30 cellular contexts compared by ENCODE assay signal in genomic region chr15:97706059-97706458, GRCh38.
"Had no signal": no experiment of that assay in that cellular context is flagged by ENCODE, and none has a peak within 500 bp of the region (broad histone marks: within the 10 kb centered on the region; RNA-seq: fewer than 3 reads in every experiment).

No MANE protein-coding gene starts in this region.

- H3K27ac ChIP-seq: adrenal gland, breast epithelium, cardiac muscle cell, coronary artery, dorsolateral prefrontal cortex had no signal

- H3K27me3 ChIP-seq: adrenal gland, breast epithelium, cardiac muscle cell had no signal

- H3K9me3 ChIP-seq: adrenal gland, breast epithelium had no signal

- H3K4me1 ChIP-seq: adrenal gland, breast epithelium had no signal

- ATAC-seq: activated CD4-positive, alpha-beta T cell treated with anti-CD3 and anti-CD28 coated beads for 36 hours; activated CD8-positive, alpha-beta memory T cell treated with anti-CD3 and anti-CD28 coated beads, Interleukin-2, amount 10 ng/mL, durations not matched to agents 7 days and 5 days; activated CD8-positive, alpha-beta T cell treated with anti-CD3 and anti-CD28 coated beads, Interleukin-2, amount 10 ng/mL, durations not matched to agents 7 days and 5 days; activated naive CD8-positive, alpha-beta T cell treated with anti-CD3 and anti-CD28 coated beads, Interleukin-2, amount 50 U/mL, for 24 hours; esophagus mucosa had no signal

- H3K36me3 ChIP-seq: adrenal gland, breast epithelium, cardiac muscle cell had no signal

- DNase-seq: activated CD4-positive, alpha-beta memory T cell treated with anti-CD3 and anti-CD28 coated beads for 36 hours; activated CD4-positive, alpha-beta T cell treated with anti-CD3 and anti-CD28 coated beads for 36 hours; activated CD4-positive, alpha-beta T cell treated with anti-CD3 and anti-CD28 coated beads, Interleukin-2, amount 10 ng/mL, durations not matched to agents 24 days and 14 days; activated CD4-positive, CD25-positive, alpha-beta regulatory T cell; activated CD4-positive, CD25-positive, alpha-beta regulatory T cell treated with anti-CD3 and anti-CD28 coated beads, Interleukin-2, amount 50 U/mL, for 72 hours; activated CD8-positive, alpha-beta memory T cell treated with anti-CD3 and anti-CD28 coated beads, Interleukin-2, amount 10 ng/mL, durations not matched to agents 7 days and 5 days; activated CD8-positive, alpha-beta memory T cell treated with anti-CD3 and anti-CD28 coated beads, Interleukin-2, amount 50 U/mL, for 4 hours; activated CD8-positive, alpha-beta T cell treated with anti-CD3 and anti-CD28 coated beads, Interleukin-2, amount 10 ng/mL, durations not matched to agents 7 days and 5 days; activated effector memory CD4-positive, alpha-beta T cell treated with anti-CD3 and anti-CD28 coated beads, Interleukin-2, amount 50 U/mL, for 16 hours; activated naive CD4-positive, alpha-beta T cell treated with anti-CD3 and anti-CD28 coated beads for 36 hours; activated naive CD8-positive, alpha-beta T cell treated with anti-CD3 and anti-CD28 coated beads for 36 hours; activated naive CD8-positive, alpha-beta T cell treated with anti-CD3 and anti-CD28 coated beads, Interleukin-2, amount 50 U/mL, for 24 hours; activated T-cell treated with anti-CD3 and anti-CD28 coated beads, Interleukin-2, amount 50 U/mL, for 1 hour; activated T-cell treated with anti-CD3 and anti-CD28 coated beads, Interleukin-2, amount 50 U/mL, for 48 hours; adrenal gland; amygdala; aorta; central memory CD4-positive, alpha-beta T cell; cerebellar nuclear complex; dorsolateral prefrontal cortex; effector memory CD4-positive, alpha-beta T cell; endodermal cell; foreskin fibroblast; head of caudate nucleus; T-helper 2 cell had no signal

- FAIRE-seq: frontal cortex had no signal

- H3K4me3 ChIP-seq: adrenal gland, breast epithelium, cardiac muscle cell, coronary artery, dorsolateral prefrontal cortex had no signal
